3 cellular contexts compared by ENCODE assay signal in genomic region chr19:33532859-33533455, GRCh38.
TF ChIP-seq lines count a peak whose summit lies in the region.

No MANE protein-coding gene starts in this region.

TF ChIP-seq in GM23338, 12 proteins besides CTCF, POLR2A, EP300 and RAD21 (continued from another document and continues in another):
- TF ChIP-seq ETS1 (IDR thresholded peaks at IDR 0.05) (no peak), ZNF114 (CRISPR knock-in tag; IDR thresholded peaks at IDR 0.05) (no peak), ZNF462 (CRISPR knock-in tag; IDR thresholded peaks at IDR 0.05) (no peak), STAT1 (IDR thresholded peaks at IDR 0.05; ENCODE audit: unreplicated experiment) (no peak)

TF ChIP-seq in neural cell, 6 proteins besides CTCF, POLR2A, EP300 and RAD21 (continued from another document):
- TF ChIP-seq REST (IDR thresholded peaks at IDR 0.05; ENCODE audit: borderline replicate concordance) (peak; percentile 83), EZH2 (IDR thresholded peaks at IDR 0.05; ENCODE audit: borderline replicate concordance, insufficient read depth, low read length, poor library complexity, severe bottlenecking) (no peak)

TF ChIP-seq in SK-N-SH, 30 proteins besides CTCF, POLR2A, EP300 and RAD21 (continued from another document):
- no peak for TF ChIP-seq RCOR1 (IDR thresholded peaks at IDR 0.05; ENCODE audit: low read length)
- TF ChIP-seq EZH2phosphoT487 (IDR thresholded peaks at IDR 0.05; ENCODE audit: borderline replicate concordance, low read depth): no peak
